In genomic region chr3:45712434-45713110, GRCh38 we compare ENCODE assay signal across 1 cellular context.
TF ChIP-seq lines count a peak whose summit lies in the region.

No MANE protein-coding gene starts in this region.

TF ChIP-seq in GM23338, 12 proteins besides CTCF, POLR2A, EP300 and RAD21:
- TF ChIP-seq ZNF462 (CRISPR knock-in tag; IDR thresholded peaks at IDR 0.05) (no peak), ZNF331 (CRISPR knock-in tag; IDR thresholded peaks at IDR 0.05; ENCODE audit: low read depth) (no peak), CREB1 (CRISPR knock-in tag; IDR thresholded peaks at IDR 0.05; ENCODE audit: low read depth) (no peak), REST (IDR thresholded peaks at IDR 0.05; ENCODE audit: unreplicated experiment) (no peak), ETS1 (IDR thresholded peaks at IDR 0.05) (no peak), JUNB (IDR thresholded peaks at IDR 0.05; ENCODE audit: unreplicated experiment) (no peak), STAT1 (IDR thresholded peaks at IDR 0.05; ENCODE audit: unreplicated experiment) (no peak), POLR2AphosphoS5 (IDR thresholded peaks at IDR 0.05; ENCODE audit: low read depth) (no peak), ZNF114 (CRISPR knock-in tag; IDR thresholded peaks at IDR 0.05) (no peak), EZH2phosphoT487 (IDR thresholded peaks at IDR 0.05; ENCODE audit: unreplicated experiment) (no peak), EZH2 (IDR thresholded peaks at IDR 0.05; ENCODE audit: low read depth, unreplicated experiment) (no peak)
